19 cellular contexts compared by ENCODE assay signal in genomic region chr18:21820811-21821143, GRCh38.
DNase-seq lines count a peak whose midpoint lies in the region; ATAC-seq, FAIRE-seq and TF ChIP-seq lines count a peak whose summit lies in the region.
"Had no signal": no experiment of that assay in that cellular context is flagged by ENCODE, and none has a peak within 500 bp of the region (broad histone marks: within the 10 kb centered on the region; RNA-seq: fewer than 3 reads in every experiment).

No MANE protein-coding gene starts in this region.

- H2AFZ ChIP-seq in H1 (ENCODE audit: low read length): no peak overlapping the region
- H2AFZ ChIP-seq: GM23338 had no signal

- no peak for TF ChIP-seq EP300 in H1 (IDR thresholded peaks at IDR 0.05; ENCODE audit: borderline replicate concordance in 1 of 2, low read depth in 2 of 2, low read length in 2 of 2)

- H2BK15ac ChIP-seq in H1 (ENCODE audit: low read length): no peak overlapping the region

- TF ChIP-seq POLR2A in H1 (IDR thresholded peaks at IDR 0.05; ENCODE audit: control extremely low read depth in 1 of 2, low read depth in 2 of 2, low read length in 2 of 2): no peak

- no peak overlapping the region for H4K8ac ChIP-seq in H1 (ENCODE audit: extremely low read depth, insufficient read depth, low read length)

- no peak overlapping the region for H2AK5ac ChIP-seq in H1 (ENCODE audit: low read depth, low read length)

- H3K4me1 ChIP-seq in cardiac muscle cell (ENCODE audit: low read depth) (peaks cover 7% of the 10 kb centered on the region), right cardiac atrium (ENCODE audit: control insufficient read depth, insufficient read depth, low read length) (no peaks in the 10 kb centered on the region), H1 (replicated peaks in 1 of 4; ENCODE audit: control insufficient read depth in 3 of 4, insufficient read depth in 4 of 4, low read length in 3 of 4) (no peaks in the 10 kb centered on the region), psoas muscle (peaks cover 2% of the 10 kb centered on the region), skeletal muscle tissue (ENCODE audit: control insufficient read depth in 3 of 3, insufficient read depth in 3 of 3, low read length in 3 of 3) (no peaks in the 10 kb centered on the region)
- H3K4me1 ChIP-seq: BLaER1, Caco-2 had no signal

- intact Hi-C loops in right cardiac atrium (cut with DNase I): no loop called here
- intact Hi-C loops in psoas muscle (cut with DNase I): loop anchor here in 1 of 2 donors (1.0 to 10.0 kb wide), 2 partner anchors 31 to 366 kb away; no protein-coding TSS in a partner anchor

- TF ChIP-seq CTCF in cardiac muscle cell (IDR thresholded peaks at IDR 0.05; ENCODE audit: low read depth, low read length) (no peak), H1 (IDR thresholded peaks at IDR 0.05; ENCODE audit: control extremely low read depth in 1 of 3, insufficient read depth in 1 of 3, low read depth in 1 of 3, low read length in 3 of 3) (no peak), psoas muscle (IDR thresholded peaks at IDR 0.05) (no peak)

- 77% methylated on average over 1 of the region's 1 CpG for WGBS in right cardiac atrium
- WGBS in H1 (ENCODE audit: extremely low coverage in 1 of 2, insufficient coverage in 1 of 2, insufficient read length in 1 of 2, insufficient replicate concordance in 2 of 2, low coverage in 1 of 2, low lambda C conversion rate in 2 of 2, missing lambda C conversion rate in 1 of 2), 2 experiments: 91% methylated on average over 1 of the region's 1 CpG; no CpG with 5 or more reads in 1 of the 2 experiments
- 38 to 43% (median 38%) methylated on average over 1 of the region's 1 CpG for WGBS in psoas muscle, 3 donors

- H2BK5ac ChIP-seq in H1 (ENCODE audit: low read depth, low read length): no peak overlapping the region

- H3K36me3 ChIP-seq in cardiac muscle cell (peaks cover 24% of the 10 kb centered on the region), H1 (ENCODE audit: control insufficient read depth in 2 of 4, insufficient read depth in 4 of 4, low read length in 3 of 4) (peaks cover 0 to 22% (median 11%) of the 10 kb centered on the region in 4 experiments; a peak in 6 of 8 replicates), psoas muscle (ENCODE audit: insufficient read depth in 1 of 2, low read depth in 1 of 2) (peaks cover 0 to 42% of the 10 kb centered on the region in 2 donors), skeletal muscle tissue (ENCODE audit: control insufficient read depth in 3 of 3, insufficient read depth in 3 of 3, low read length in 3 of 3) (peaks cover 0 to 4% (median 0%) of the 10 kb centered on the region in 3 donors)

- H3K14ac ChIP-seq in H1 (ENCODE audit: insufficient read length): no peak overlapping the region

- H3K4ac ChIP-seq in H1 (replicated peaks; ENCODE audit: insufficient read length, low read depth, low read length): no peak overlapping the region

- CTCF ChIA-PET in H1 (lab: Charles Lee; ENCODE audit: partially characterized antibody): interaction anchor here (0.6 to 1.9 kb wide), 9 partner anchors 13 to 331 kb away, joined by 3 to 8 read pairs (median 5); no protein-coding TSS in a partner anchor

- no peak overlapping the region for H3K4me3 ChIP-seq in cardiac muscle cell
- no peak overlapping the region for H3K4me3 ChIP-seq in right cardiac atrium (ENCODE audit: low read length)
- H3K4me3 ChIP-seq in H1 (ENCODE audit: extremely low read depth in 1 of 4, insufficient read depth in 2 of 4, low read depth in 3 of 4, low read length in 4 of 4): no peak overlapping the region
- no peak overlapping the region for H3K4me3 ChIP-seq in psoas muscle
- H3K4me3 ChIP-seq in skeletal muscle tissue (ENCODE audit: low read length in 3 of 3): no peak overlapping the region
- H3K4me3 ChIP-seq: BLaER1, GM23338, HAP-1 had no signal

- H3K56ac ChIP-seq in H1 (replicated peaks; ENCODE audit: insufficient read length, low read depth, low read length): no peak overlapping the region

- no peaks in the 10 kb centered on the region for H3K79me2 ChIP-seq in H1 (ENCODE audit: control insufficient read depth in 1 of 2, insufficient read depth in 2 of 2, low read length in 2 of 2)

- H3K27me3 ChIP-seq in cardiac muscle cell: no peaks in the 10 kb centered on the region
- H3K27me3 ChIP-seq in right cardiac atrium (ENCODE audit: control insufficient read depth, insufficient read depth): no peaks in the 10 kb centered on the region
- no peaks in the 10 kb centered on the region for H3K27me3 ChIP-seq in H1 (replicated peaks in 1 of 4; ENCODE audit: control insufficient read depth in 3 of 4, extremely low read depth in 1 of 4, insufficient read depth in 3 of 4, low read length in 3 of 4)
- no peaks in the 10 kb centered on the region for H3K27me3 ChIP-seq in psoas muscle (ENCODE audit: insufficient read depth in 3 of 3, low read length in 2 of 3)
- H3K27me3 ChIP-seq in skeletal muscle tissue (ENCODE audit: control insufficient read depth in 3 of 3, insufficient read depth in 3 of 3, low read length in 3 of 3): no peaks in the 10 kb centered on the region
- H3K27me3 ChIP-seq: BLaER1 had no signal

- no peak overlapping the region for H3K18ac ChIP-seq in H1 (ENCODE audit: extremely low read depth, low read length)

- ATAC-seq in right cardiac atrium: no peak
- ATAC-seq in psoas muscle: peak in 3 of 4 donors; percentile 21 to 64 (median 58)
- no peak for ATAC-seq in stimulated activated naive CD8-positive, alpha-beta T cell treated with anti-CD3 and anti-CD28 coated beads, Interleukin-15, Interleukin-2, amounts not matched to agents 100 U/mL and 50 U/mL, for 24 hours
- ATAC-seq: CD8-positive, alpha-beta T cell; GM23338 had no signal

- no peak overlapping the region for H3K23ac ChIP-seq in H1 (ENCODE audit: insufficient read length)

- POLR2A ChIA-PET in H1 (lab: Charles Lee; ENCODE audit: partially characterized antibody): interaction anchor here (1.2 kb wide), 1 partner anchor 80 kb away, joined by 3 read pairs; the partner anchor contains the start of gene MIB1

- H3K79me1 ChIP-seq in H1 (ENCODE audit: low read depth, low read length): no peaks in the 10 kb centered on the region

- H3K23me2 ChIP-seq in H1 (ENCODE audit: low read depth, low read length): no peaks in the 10 kb centered on the region

- no peak overlapping the region for H4K5ac ChIP-seq in H1 (ENCODE audit: insufficient read length, low read depth, low read length)

- H3K4me2 ChIP-seq in H1 (ENCODE audit: insufficient read depth in 1 of 2, low read depth in 2 of 2, low read length in 2 of 2): no peak overlapping the region
- H3K4me2 ChIP-seq: BLaER1, GM23338 had no signal

- no peak overlapping the region for H3K9ac ChIP-seq in H1 (replicated peaks in 1 of 4; ENCODE audit: extremely low read depth in 1 of 4, low read depth in 3 of 4, low read length in 3 of 4)
- H3K9ac ChIP-seq in skeletal muscle tissue (ENCODE audit: low read depth in 1 of 3, low read length in 3 of 3): no peak overlapping the region
- H3K9ac ChIP-seq: BLaER1 had no signal

- no peak for TF ChIP-seq RAD21 in H1 (IDR thresholded peaks at IDR 0.05 in 1 of 2, conservative IDR thresholded peaks at IDR 0.05 in 1 of 2; ENCODE audit: low read depth in 2 of 2, low read length in 2 of 2)

- H4K91ac ChIP-seq in H1 (replicated peaks; ENCODE audit: insufficient read length, low read length): no peak overlapping the region

- no peak overlapping the region for H2BK12ac ChIP-seq in H1 (ENCODE audit: low read depth, low read length)

- H3K27ac ChIP-seq in cardiac muscle cell (peak overlapping the region; percentile 53), right cardiac atrium (ENCODE audit: low read length) (no peak overlapping the region), H1 (ENCODE audit: low read depth, low read length) (no peak overlapping the region), psoas muscle (peak overlapping the region; percentile 86), skeletal muscle tissue (ENCODE audit: low read depth, low read length) (peak overlapping the region; percentile 27)
- H3K27ac ChIP-seq: BLaER1, C4-2B had no signal

- no peak overlapping the region for H2BK120ac ChIP-seq in H1 (replicated peaks; ENCODE audit: low read depth, low read length)

- H4K20me1 ChIP-seq in H1 (replicated peaks in 1 of 2; ENCODE audit: control insufficient read depth in 1 of 2, insufficient read depth in 2 of 2, low read length in 2 of 2): no peaks in the 10 kb centered on the region

- no peak overlapping the region for H2BK20ac ChIP-seq in H1 (ENCODE audit: low read length)

- peak; percentile 24 for FAIRE-seq in H1 (lab: Jason Lieb, UNC)
- FAIRE-seq: GM12891, H54 had no signal

- H3K9me3 ChIP-seq in cardiac muscle cell (ENCODE audit: low read depth) (no peaks in the 10 kb centered on the region), right cardiac atrium (ENCODE audit: control insufficient read depth, low read length) (no peaks in the 10 kb centered on the region), H1 (ENCODE audit: insufficient read depth in 2 of 2, low read depth in 1 of 2, low read length in 1 of 2) (no peaks in the 10 kb centered on the region), psoas muscle (no peaks in the 10 kb centered on the region), skeletal muscle tissue (ENCODE audit: control insufficient read depth in 3 of 3, low read length in 3 of 3) (no peaks in the 10 kb centered on the region)
- H3K9me3 ChIP-seq: BLaER1, Caco-2, HAP-1 had no signal

- DNase-seq in cardiac muscle cell (ENCODE audit: low read depth in 1 of 2, low spot score in 1 of 2) (no peak), right cardiac atrium (no peak), H1 (ENCODE audit: low read depth in 1 of 2, low spot score in 2 of 2) (no peak), psoas muscle (no peak), NCI-H187 (lab: John Stamatoyannopoulos, UW) (no peak), D341Med (ENCODE audit: low spot score) (no peak)
- no peak for DNase-seq in stimulated activated naive CD8-positive, alpha-beta T cell treated with anti-CD3 and anti-CD28 coated beads, Interleukin-15, Interleukin-2, amounts not matched to agents 100 U/mL and 50 U/mL, for 24 hours
- DNase-seq: CD8-positive, alpha-beta T cell; DMS 273 treated with DMSO at 0.1 percent for 48 hours; DMS79; GDM1 had no signal

TF ChIP-seq in H1, 55 proteins besides CTCF, POLR2A, EP300 and RAD21:
- no peak for TF ChIP-seq ZNF274 (IDR thresholded peaks at IDR 0.05; ENCODE audit: borderline replicate concordance, extremely low read depth, low read length)

Comparison
In these comparisons a context has a peak if more than half of its experiments do, and no peak if none do; other contexts are left out.
1. H3K27ac ChIP-seq: peak in cardiac muscle cell (single experiment), psoas muscle (single experiment) and skeletal muscle tissue (single experiment); none in right cardiac atrium (single experiment) and H1 (single experiment).
2. ATAC-seq: peak in psoas muscle (3 of 4); none in right cardiac atrium (0 of 2) and stimulated activated naive CD8-positive, alpha-beta T cell treated with anti-CD3 and anti-CD28 coated beads, Interleukin-15, Interleukin-2, amounts not matched to agents 100 U/mL and 50 U/mL, for 24 hours (single experiment).